Comparison of ENCODE assay signal across 10 cellular contexts in the genomic region with DNA sequence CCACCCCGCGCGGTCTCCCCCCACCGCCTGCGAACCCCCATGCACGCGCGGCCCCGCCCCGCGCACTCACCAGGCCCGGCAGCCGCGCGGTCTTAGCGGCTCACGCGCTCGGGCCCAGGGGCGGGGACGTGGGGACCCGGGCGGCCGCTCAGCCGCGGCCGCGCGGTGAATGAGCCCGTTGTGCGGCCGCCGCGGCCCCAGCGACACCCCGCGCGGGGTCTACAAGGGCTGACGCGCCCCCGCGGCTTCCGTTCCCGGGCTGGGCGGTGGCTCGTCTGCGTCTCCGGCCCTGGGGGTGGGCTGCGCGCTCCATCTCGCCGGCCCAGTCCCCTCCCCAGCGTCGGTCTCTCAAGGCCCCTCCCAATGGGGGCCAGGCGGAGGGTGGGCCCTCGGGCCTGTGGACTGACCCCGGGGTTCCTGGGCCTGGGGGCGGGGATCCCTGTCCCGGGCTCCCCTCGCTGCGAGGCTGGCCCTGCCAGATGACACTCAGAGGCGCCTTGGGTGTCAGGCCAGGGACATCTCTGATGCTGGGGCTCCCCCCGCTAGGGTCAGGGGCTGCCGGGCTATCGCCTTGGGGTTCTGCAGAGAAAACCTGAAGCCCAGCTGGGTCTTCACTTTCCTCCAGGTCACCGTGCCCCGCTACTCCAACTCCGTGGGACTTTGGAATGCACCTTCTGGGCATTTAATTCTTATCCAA. TPM values are rescaled to one million over a fixed set of nuclear protein-coding genes. Genes with fewer than 3 reads are reported as not detected.
DNase-seq lines count a peak whose midpoint lies in the region; ATAC-seq and TF ChIP-seq lines count a peak whose summit lies in the region.
"Had no signal": no experiment of that assay in that cellular context is flagged by ENCODE, and none has a peak within 500 bp of the region (broad histone marks: within the 10 kb centered on the region; RNA-seq: fewer than 3 reads in every experiment).

No MANE protein-coding gene starts in this region.

- peaks cover 0 to 26% of the 10 kb centered on the region in 2 donors for H3K4me1 ChIP-seq in right atrium auricular region

- no peaks in the 10 kb centered on the region for H3K9me3 ChIP-seq in right atrium auricular region

- no peaks in the 10 kb centered on the region for H3K36me3 ChIP-seq in right atrium auricular region

- DNase-seq in EH (ENCODE audit: low read depth) = peak; percentile 17
- no peak for DNase-seq in right atrium auricular region (ENCODE audit: low spot score)
- DNase-seq in retina = peak; percentile 48
- DNase-seq in NOMO-1 (lab: John Stamatoyannopoulos, UW; ENCODE audit: unreplicated experiment in 2 of 2) = no peak
- DNase-seq: activated CD8-positive, alpha-beta memory T cell treated with anti-CD3 and anti-CD28 coated beads, Interleukin-2, amount 10 ng/mL, durations not matched to agents 7 days and 5 days; NCI-H345 had no signal

- peak overlapping the region; percentile 5 to 48 for H3K4me3 ChIP-seq in right atrium auricular region

- peak overlapping the region; percentile 58; the same call in 1 of the 2 replicates for H3K27ac ChIP-seq in VCaP
- no peak overlapping the region for H3K27ac ChIP-seq in right atrium auricular region

- ATAC-seq in GM18870 (IDR thresholded peaks at IDR 0.05; ENCODE audit: unreplicated experiment) (no peak), HG02571 (IDR thresholded peaks at IDR 0.05; ENCODE audit: unreplicated experiment) (no peak), GM18517 (IDR thresholded peaks at IDR 0.05; ENCODE audit: unreplicated experiment) (no peak)
- ATAC-seq: activated CD8-positive, alpha-beta memory T cell treated with anti-CD3 and anti-CD28 coated beads, Interleukin-2, amount 10 ng/mL, durations not matched to agents 7 days and 5 days had no signal

- peaks cover 6 to 25% of the 10 kb centered on the region in 2 donors for H3K27me3 ChIP-seq in right atrium auricular region

- no peak for TF ChIP-seq CTCF in VCaP (conservative IDR thresholded peaks at IDR 0.05)
- TF ChIP-seq CTCF in right atrium auricular region (IDR thresholded peaks at IDR 0.05) = no peak

RNA-seq across cellular contexts. Expression of gene SLC26A1, which starts 4.3 kb away (rescaled TPM):
- total RNA-seq in right atrium auricular region = not detected
- total RNA-seq: activated CD8-positive, alpha-beta memory T cell treated with anti-CD3 and anti-CD28 coated beads, Interleukin-2, amount 10 ng/mL, durations not matched to agents 7 days and 5 days had no signal

RNA-seq across cellular contexts. Expression of gene IDUA, which starts 10.7 kb away (rescaled TPM):
- total RNA-seq in right atrium auricular region = 10 to 100 TPM in 1 of 2 donors, 1 to 10 TPM in 1; 8.9 to 10.2 TPM

RNA-seq across cellular contexts. Expression of gene FGFRL1, which starts 13.9 kb away (rescaled TPM):
- total RNA-seq in right atrium auricular region = 10 to 100 TPM; 30.3 to 47.1 TPM

RNA-seq across cellular contexts. Expression of gene DGKQ, which starts 24.2 kb away (rescaled TPM):
- total RNA-seq in right atrium auricular region = 1 to 10 TPM; 3.1 to 4.8 TPM

Comparison
In these comparisons a context has a peak if more than half of its experiments do, and no peak if none do; other contexts are left out.
1. DNase-seq: peak in EH (single experiment) and retina (single experiment); none in right atrium auricular region (single experiment) and NOMO-1 (0 of 2).